Comparison of ENCODE assay signal across 8 cellular contexts in the genomic region with DNA sequence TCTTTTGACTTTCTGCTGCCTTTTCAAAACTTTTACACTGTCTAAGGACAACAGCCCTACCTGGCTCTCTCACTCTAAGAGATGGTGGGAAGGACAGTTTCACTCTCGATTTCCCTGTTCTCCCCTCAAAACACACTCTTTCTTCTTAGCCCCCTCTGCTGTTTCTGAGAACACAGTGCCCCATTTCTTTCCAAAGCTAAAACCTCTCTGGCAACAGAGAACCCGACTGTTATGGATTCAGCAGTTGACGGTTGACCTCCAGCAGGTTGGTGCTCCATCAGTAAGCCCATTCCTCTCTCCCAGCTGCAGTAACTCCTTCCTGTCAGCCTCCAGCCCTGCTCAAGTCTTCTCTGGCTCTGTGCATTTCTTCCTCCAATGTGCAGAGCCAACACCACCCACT.
DNase-seq lines count a peak whose midpoint lies in the region; ATAC-seq and TF ChIP-seq lines count a peak whose summit lies in the region.

No MANE protein-coding gene starts in this region.

- no peak overlapping the region for H4K8ac ChIP-seq in mesenchymal stem cell (ENCODE audit: low read length)

- H3K23ac ChIP-seq in mesenchymal stem cell (ENCODE audit: low read length in 2 of 2), result no peak overlapping the region

- no peak overlapping the region for H3K14ac ChIP-seq in mesenchymal stem cell (ENCODE audit: low read length in 2 of 2)

- H3K9ac ChIP-seq in mesenchymal stem cell (ENCODE audit: low read length), result peak overlapping the region; percentile 57

- peak overlapping the region; percentile 26 for H3K4me2 ChIP-seq in mesenchymal stem cell (ENCODE audit: low read length, poor library complexity, severe bottlenecking)

- H3K9me3 ChIP-seq in mesenchymal stem cell (ENCODE audit: control insufficient read depth, low read length), result no peaks in the 10 kb centered on the region

- no peak overlapping the region for H4K91ac ChIP-seq in mesenchymal stem cell (ENCODE audit: low read length)

- CTCF ChIA-PET in BJ (lab: Yijun Ruan, JAX), result interaction anchor here (0.6 to 26.7 kb wide), 15 partner anchors 72 to 420 kb away, joined by 3 to 874 read pairs (median 4); a partner anchor contains a TSS

- ATAC-seq in GM18511 (IDR thresholded peaks at IDR 0.05; ENCODE audit: unreplicated experiment) (no peak), HG03520 (IDR thresholded peaks at IDR 0.05; ENCODE audit: unreplicated experiment) (no peak)

- H3K79me1 ChIP-seq in mesenchymal stem cell (replicated peaks; ENCODE audit: low read length, poor library complexity, severe bottlenecking), result peaks cover 2% of the 10 kb centered on the region

- H3K27me3 ChIP-seq in BJ (ENCODE audit: control insufficient read depth, insufficient read depth, low read length), result no peaks in the 10 kb centered on the region
- H3K27me3 ChIP-seq in mesenchymal stem cell (ENCODE audit: control insufficient read depth in 1 of 2, insufficient read depth in 1 of 2, low read length in 2 of 2), result no peaks in the 10 kb centered on the region

- H2AFZ ChIP-seq in mesenchymal stem cell (ENCODE audit: low read depth, low read length), result no peak overlapping the region

- H3K27ac ChIP-seq in mesenchymal stem cell (ENCODE audit: low read length, poor library complexity, severe bottlenecking), result peak overlapping the region; percentile 45

- peak overlapping the region in 1 of 2 experiments; percentile 23 for H2BK12ac ChIP-seq in mesenchymal stem cell (ENCODE audit: low read length in 2 of 2)

- POLR2A ChIA-PET in BJ (lab: Charles Lee), result no interaction called here

- H2AK5ac ChIP-seq in mesenchymal stem cell (ENCODE audit: low read length, severe bottlenecking), result peak overlapping the region; percentile 76

- H3K4me3 ChIP-seq in BJ (ENCODE audit: low read depth, low read length) (no peak overlapping the region), mesenchymal stem cell (ENCODE audit: insufficient read depth in 1 of 2, low read depth in 1 of 2, low read length in 2 of 2) (no peak overlapping the region)

- no peaks in the 10 kb centered on the region for H3K36me3 ChIP-seq in BJ (ENCODE audit: control insufficient read depth, insufficient read depth, low read length)
- H3K36me3 ChIP-seq in mesenchymal stem cell (ENCODE audit: control insufficient read depth in 1 of 2, insufficient read depth in 2 of 2, low read depth in 1 of 2, low read length in 2 of 2), result no peaks in the 10 kb centered on the region

- H2BK120ac ChIP-seq in mesenchymal stem cell (ENCODE audit: low read depth, low read length), result no peak overlapping the region

- WGBS in mesenchymal stem cell, result 67% methylated on average over 3 of the region's 3 CpGs

- peaks cover 17% of the 10 kb centered on the region for H3K4me1 ChIP-seq in mesenchymal stem cell (ENCODE audit: control insufficient read depth, insufficient read depth, low read depth, low read length)

- no peak overlapping the region for H2BK15ac ChIP-seq in mesenchymal stem cell (ENCODE audit: low read depth, poor library complexity, severe bottlenecking)

- H2BK5ac ChIP-seq in mesenchymal stem cell (ENCODE audit: low read depth, low read length, poor library complexity, severe bottlenecking), result no peak overlapping the region

- DNase-seq in BJ (ENCODE audit: low read depth) (no peak), LoVo (ENCODE audit: low spot score) (peak; percentile 48), dermis microvascular lymphatic vessel endothelial cell (ENCODE audit: low read depth in 2 of 2) (peak; percentile 74 to 75), mesenchymal stem cell (peak; percentile 39), midbrain (lab: John Stamatoyannopoulos, UW) (no peak), GM19238 (ENCODE audit: insufficient read length, low spot score) (no peak)

- H3K18ac ChIP-seq in mesenchymal stem cell (ENCODE audit: low read depth in 1 of 2, low read length in 2 of 2), result no peak overlapping the region

- peak; percentile 60 for TF ChIP-seq CTCF in BJ (IDR thresholded peaks at IDR 0.05; ENCODE audit: insufficient read depth, low read depth, low read length)

- H3K4ac ChIP-seq in mesenchymal stem cell (ENCODE audit: low read depth in 1 of 2, low read length in 2 of 2), result no peak overlapping the region

Comparison
In these comparisons a context has a peak if more than half of its experiments do, and no peak if none do; other contexts are left out.
1. DNase-seq: peak in LoVo (single experiment), dermis microvascular lymphatic vessel endothelial cell (2 of 2) and mesenchymal stem cell (single experiment); none in BJ (single experiment), midbrain (single experiment) and GM19238 (single experiment).